ENCODE assay signal across 1 cellular context in genomic region chr2:28688784-28689183, GRCh38.
TF ChIP-seq lines count a peak whose summit lies in the region.

No MANE protein-coding gene starts in this region.

TF ChIP-seq in GM23338, 12 proteins besides CTCF, POLR2A, EP300 and RAD21 (continued from another document):
- TF ChIP-seq ZNF462 (CRISPR knock-in tag; IDR thresholded peaks at IDR 0.05) (no peak), ZNF114 (CRISPR knock-in tag; IDR thresholded peaks at IDR 0.05) (no peak), POLR2AphosphoS5 (IDR thresholded peaks at IDR 0.05; ENCODE audit: low read depth) (no peak), JUNB (IDR thresholded peaks at IDR 0.05; ENCODE audit: unreplicated experiment) (no peak)
